12 cellular contexts compared by ENCODE assay signal in the genomic region with DNA sequence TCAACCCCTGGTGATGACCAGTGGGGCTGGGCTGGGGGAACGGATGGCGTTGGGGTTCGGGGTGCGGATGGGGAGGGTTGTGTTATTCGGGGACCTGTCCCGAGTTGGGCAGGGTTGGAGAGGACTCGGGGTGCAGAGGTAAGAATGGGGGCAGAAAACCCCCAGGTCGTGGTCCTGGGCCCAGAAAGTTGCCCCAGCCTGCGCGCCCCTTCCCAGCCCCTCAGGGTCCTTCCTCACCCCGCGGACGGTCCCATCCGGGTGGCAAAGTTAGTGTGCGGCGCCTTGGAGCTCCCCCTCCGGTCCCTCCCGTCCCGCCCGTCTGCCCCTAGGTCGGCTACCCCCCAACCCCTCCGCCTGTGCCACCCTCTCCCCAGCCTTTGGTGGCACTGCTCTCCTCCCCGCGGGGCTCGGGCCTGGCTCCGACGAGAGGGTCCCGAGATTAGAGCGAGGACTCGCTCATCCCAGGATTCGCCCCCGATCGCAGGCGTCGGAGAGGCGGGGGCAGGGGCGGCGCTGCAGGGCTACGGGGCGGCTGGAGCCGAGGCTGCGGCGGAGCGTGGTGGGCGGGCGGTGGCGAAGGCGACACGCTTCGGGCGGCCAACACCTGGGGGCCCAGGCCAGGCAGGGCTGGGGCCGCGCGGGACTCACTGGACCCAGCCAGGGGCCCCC. TPM values are rescaled to one million over a fixed set of nuclear protein-coding genes. Genes with fewer than 3 reads are reported as not detected.
DNase-seq lines count a peak whose midpoint lies in the region; ATAC-seq and TF ChIP-seq lines count a peak whose summit lies in the region.
"Had no signal": no experiment of that assay in that cellular context is flagged by ENCODE, and none has a peak within 500 bp of the region (broad histone marks: within the 10 kb centered on the region; RNA-seq: fewer than 3 reads in every experiment).

No MANE protein-coding gene starts in this region.

- no peaks in the 10 kb centered on the region for H3K36me3 Mint-ChIP-seq in activated naive CD4-positive, alpha-beta T cell treated with anti-CD3 and anti-CD28 coated beads, Interleukin-2, amount 10 ng/mL, durations not matched to agents 7 days and 5 days
- no peaks in the 10 kb centered on the region for H3K36me3 Mint-ChIP-seq in activated naive CD4-positive, alpha-beta T cell treated with anti-CD3 and anti-CD28 coated beads, Interleukin-2, amount 50 U/mL, for 72 hours
- no peaks in the 10 kb centered on the region for H3K36me3 Mint-ChIP-seq in activated B cell treated with CpG ODN at 0.5 μM for 24 hours (ENCODE audit: low read depth)

- POLR2A ChIA-PET in activated B cell treated with CpG ODN at 0.5 μM for 24 hours (lab: Charles Lee): interaction anchor here (0.6 to 1.9 kb wide), 5 partner anchors 89 to 190 kb away, joined by 3 to 21 read pairs (median 4); no protein-coding TSS in a partner anchor

- H3K4me1 Mint-ChIP-seq in activated naive CD4-positive, alpha-beta T cell treated with anti-CD3 and anti-CD28 coated beads, Interleukin-2, amount 10 ng/mL, durations not matched to agents 7 days and 5 days: peaks cover 7% of the 10 kb centered on the region
- peaks cover 10% of the 10 kb centered on the region for H3K4me1 Mint-ChIP-seq in activated B cell treated with CpG ODN at 0.5 μM for 24 hours

- DNase-seq in activated naive CD4-positive, alpha-beta T cell treated with anti-CD3 and anti-CD28 coated beads, Interleukin-2, amount 10 ng/mL, durations not matched to agents 7 days and 5 days: no peak
- DNase-seq in activated naive CD4-positive, alpha-beta T cell treated with anti-CD3 and anti-CD28 coated beads, Interleukin-2, amount 50 U/mL, for 72 hours (ENCODE audit: low spot score in 2 of 2): no peak
- peak; percentile 22 for DNase-seq in activated B cell treated with CpG ODN at 0.5 μM for 24 hours
- DNase-seq in upper lobe of right lung: no peak
- no peak for DNase-seq in NCI-H2171 treated with DMSO at 0.1 percent for 48 hours (lab: John Stamatoyannopoulos, UW)
- DNase-seq in stimulated activated CD8-positive, alpha-beta memory T cell treated with anti-CD3 and anti-CD28 coated beads, Interleukin-4, amount 100 ng/mL, for 48 hours: no peak
- DNase-seq: activated CD4-positive, CD25-positive, alpha-beta regulatory T cell; DND-41; islet precursor cell; NCI-H2029 had no signal

- peak overlapping the region; percentile 35 for H3K4me3 Mint-ChIP-seq in activated naive CD4-positive, alpha-beta T cell treated with anti-CD3 and anti-CD28 coated beads, Interleukin-2, amount 10 ng/mL, durations not matched to agents 7 days and 5 days
- H3K4me3 Mint-ChIP-seq in activated B cell treated with CpG ODN at 0.5 μM for 24 hours: peak overlapping the region; percentile 67

- intact Hi-C loops in activated B cell treated with CpG ODN at 0.5 μM for 24 hours (cut with micrococcal nuclease): loop anchor here (5.0 kb wide), 1 partner anchor 128 kb away; no protein-coding TSS in a partner anchor
- intact Hi-C loops in upper lobe of right lung (cut with DNase I): loop anchor here (5.0 kb wide), 1 partner anchor 198 kb away; no protein-coding TSS in a partner anchor

- no peak overlapping the region for H3K27ac ChIP-seq in iPS-18a (ENCODE audit: low read length)
- no peak overlapping the region for H3K27ac ChIP-seq in upper lobe of right lung

- H3K4me3 ChIP-seq in iPS-18a (ENCODE audit: low read length): peak overlapping the region; percentile 55
- H3K4me3 ChIP-seq in upper lobe of right lung: peak overlapping the region; percentile 40

- no peak for ATAC-seq in activated naive CD4-positive, alpha-beta T cell treated with anti-CD3 and anti-CD28 coated beads, Interleukin-2, amount 50 U/mL, for 72 hours
- ATAC-seq in activated B cell treated with CpG ODN at 0.5 μM for 24 hours (ENCODE audit: low read depth) (no peak), upper lobe of right lung (no peak), HG03280 (IDR thresholded peaks at IDR 0.05; ENCODE audit: unreplicated experiment) (no peak)

- H3K36me3 ChIP-seq in iPS-18a (ENCODE audit: control insufficient read depth, low read depth, low read length) (no peaks in the 10 kb centered on the region), upper lobe of right lung (no peaks in the 10 kb centered on the region)

- no peak overlapping the region for H3K27ac Mint-ChIP-seq in activated naive CD4-positive, alpha-beta T cell treated with anti-CD3 and anti-CD28 coated beads, Interleukin-2, amount 10 ng/mL, durations not matched to agents 7 days and 5 days
- H3K27ac Mint-ChIP-seq in activated naive CD4-positive, alpha-beta T cell treated with anti-CD3 and anti-CD28 coated beads, Interleukin-2, amount 50 U/mL, for 72 hours: no peak overlapping the region
- H3K27ac Mint-ChIP-seq in activated B cell treated with CpG ODN at 0.5 μM for 24 hours: no peak overlapping the region

- H3K27me3 ChIP-seq in iPS-18a (ENCODE audit: control insufficient read depth, insufficient read depth, low read length) (peaks cover 37% of the 10 kb centered on the region), upper lobe of right lung (peaks cover 33% of the 10 kb centered on the region)

- H3K9me3 Mint-ChIP-seq in activated naive CD4-positive, alpha-beta T cell treated with anti-CD3 and anti-CD28 coated beads, Interleukin-2, amount 10 ng/mL, durations not matched to agents 7 days and 5 days: peaks cover 4% of the 10 kb centered on the region
- no peaks in the 10 kb centered on the region for H3K9me3 Mint-ChIP-seq in activated naive CD4-positive, alpha-beta T cell treated with anti-CD3 and anti-CD28 coated beads, Interleukin-2, amount 50 U/mL, for 72 hours
- no peaks in the 10 kb centered on the region for H3K9me3 Mint-ChIP-seq in activated B cell treated with CpG ODN at 0.5 μM for 24 hours

- no peak overlapping the region for H3K9ac ChIP-seq in iPS-18a (ENCODE audit: low read length)

- peaks cover 79% of the 10 kb centered on the region for H3K27me3 Mint-ChIP-seq in activated naive CD4-positive, alpha-beta T cell treated with anti-CD3 and anti-CD28 coated beads, Interleukin-2, amount 10 ng/mL, durations not matched to agents 7 days and 5 days
- H3K27me3 Mint-ChIP-seq in activated B cell treated with CpG ODN at 0.5 μM for 24 hours: peaks cover 36% of the 10 kb centered on the region

- TF ChIP-seq CTCF in activated B cell treated with CpG ODN at 0.5 μM for 24 hours (IDR thresholded peaks at IDR 0.05) (no peak), upper lobe of right lung (IDR thresholded peaks at IDR 0.05) (no peak)

- H3K9me3 ChIP-seq in iPS-18a (ENCODE audit: control insufficient read depth, low read depth, low read length): no peaks in the 10 kb centered on the region
- no peaks in the 10 kb centered on the region for H3K9me3 ChIP-seq in upper lobe of right lung

- CTCF ChIA-PET in activated naive CD4-positive, alpha-beta T cell treated with anti-CD3 and anti-CD28 coated beads, Interleukin-2, amount 10 ng/mL, durations not matched to agents 7 days and 5 days (lab: Charles Lee): interaction anchor here (1.7 to 6.2 kb wide), 3 partner anchors 103 to 187 kb away, joined by 3 to 66 read pairs (median 11); no protein-coding TSS in a partner anchor
- CTCF ChIA-PET in activated B cell treated with CpG ODN at 0.5 μM for 24 hours (lab: Charles Lee): interaction anchor here (2.4 to 5.0 kb wide), 3 partner anchors 187 to 197 kb away, joined by 19 to 109 read pairs (median 62); no protein-coding TSS in a partner anchor

- H3K4me1 ChIP-seq in iPS-18a (ENCODE audit: control insufficient read depth, low read depth, low read length) (peaks cover 7% of the 10 kb centered on the region), upper lobe of right lung (peaks cover 7% of the 10 kb centered on the region)

RNA-seq across cellular contexts. Expression of gene MGAT5B, which starts 1.1 kb away (rescaled TPM):
- total RNA-seq in activated naive CD4-positive, alpha-beta T cell treated with anti-CD3 and anti-CD28 coated beads, Interleukin-2, amount 50 U/mL, for 72 hours: under 1 TPM in 1 of 2 donors, not detected in 1; 0.77 TPM
- 5.6 and 7.4 TPM in 2 replicates for total RNA-seq in activated B cell treated with CpG ODN at 0.5 μM for 24 hours
- total RNA-seq in upper lobe of right lung: 2.0 TPM
